Comparison of ENCODE assay signal across 20 cellular contexts in the genomic region with DNA sequence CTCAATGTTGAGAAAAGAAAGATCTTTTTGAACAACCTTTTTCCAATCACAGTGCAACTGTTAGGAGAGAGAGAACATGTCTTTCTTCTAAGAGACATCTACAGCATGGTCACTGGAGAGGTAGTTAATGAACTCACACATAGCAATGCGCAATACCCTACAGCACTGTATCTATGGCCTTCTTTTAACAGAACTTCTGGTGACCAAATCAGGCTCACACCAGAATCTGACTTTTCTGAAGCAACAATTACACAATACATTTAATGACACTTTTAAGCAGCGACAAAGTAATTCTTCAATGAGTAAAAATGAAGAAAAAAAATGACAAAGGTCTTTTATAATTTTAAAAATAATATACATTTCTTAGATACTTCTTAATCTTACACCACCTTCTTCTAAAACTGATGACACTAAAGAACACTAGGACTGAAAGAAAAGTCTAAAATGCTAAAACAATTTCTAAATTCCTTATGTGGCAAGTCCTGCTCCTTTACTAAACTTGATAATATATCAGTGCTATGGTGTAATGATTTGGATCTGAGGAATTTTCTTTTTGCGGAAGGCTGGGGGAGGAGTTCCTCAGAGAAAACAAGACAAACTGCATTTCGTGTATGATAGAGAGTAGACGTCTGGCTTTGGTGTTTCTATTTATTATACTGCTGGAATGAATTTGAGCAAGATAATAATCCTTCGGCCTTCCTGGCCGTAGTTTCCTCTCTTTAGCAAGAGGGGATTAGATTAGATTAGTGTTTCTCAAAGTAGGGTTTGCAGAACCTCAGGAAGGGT.
DNase-seq lines count a peak whose midpoint lies in the region; ATAC-seq and TF ChIP-seq lines count a peak whose summit lies in the region.
"Had no signal": no experiment of that assay in that cellular context is flagged by ENCODE, and none has a peak within 500 bp of the region (broad histone marks: within the 10 kb centered on the region; RNA-seq: fewer than 3 reads in every experiment).

No MANE protein-coding gene starts in this region.

- H2BK12ac ChIP-seq in mesenchymal stem cell (ENCODE audit: low read length in 2 of 2), result peak overlapping the region in 1 of 2 experiments; percentile 94

- H3K4me3 ChIP-seq in cardiac fibroblast (replicated peaks in 1 of 2; ENCODE audit: low read depth in 2 of 2, low read length in 2 of 2), result no peak overlapping the region
- no peak overlapping the region for H3K4me3 ChIP-seq in mesenchymal stem cell (ENCODE audit: insufficient read depth in 1 of 2, low read depth in 1 of 2, low read length in 2 of 2)
- no peak overlapping the region for H3K4me3 ChIP-seq in aorta (ENCODE audit: low read length in 2 of 2)
- H3K4me3 ChIP-seq: BLaER1 treated with 17β-estradiol and CSF1 and Interleukin-3, amounts not matched to agents 10 nM and 100 nM; left lung; thyroid gland had no signal

- no peak for TF ChIP-seq CTCF in cardiac fibroblast (IDR thresholded peaks at IDR 0.05; ENCODE audit: low read depth, low read length)

- H3K79me1 ChIP-seq in mesenchymal stem cell (replicated peaks; ENCODE audit: low read length, poor library complexity, severe bottlenecking), result no peaks in the 10 kb centered on the region

- no peak overlapping the region for H3K14ac ChIP-seq in mesenchymal stem cell (ENCODE audit: low read length in 2 of 2)

- no peak overlapping the region for H3K23ac ChIP-seq in mesenchymal stem cell (ENCODE audit: low read length in 2 of 2)

- H2AK5ac ChIP-seq in mesenchymal stem cell (ENCODE audit: low read length, severe bottlenecking), result no peak overlapping the region

- H2AFZ ChIP-seq in mesenchymal stem cell (ENCODE audit: low read depth, low read length), result no peak overlapping the region

- H4K8ac ChIP-seq in mesenchymal stem cell (ENCODE audit: low read length), result no peak overlapping the region

- H3K36me3 ChIP-seq in mesenchymal stem cell (ENCODE audit: control insufficient read depth in 1 of 2, insufficient read depth in 2 of 2, low read depth in 1 of 2, low read length in 2 of 2), result peaks cover 0 to 4% of the 10 kb centered on the region in 2 experiments
- no peaks in the 10 kb centered on the region for H3K36me3 ChIP-seq in aorta (ENCODE audit: control insufficient read depth in 1 of 2, insufficient read depth in 2 of 2, low read length in 1 of 2)
- H3K36me3 ChIP-seq: thyroid gland had no signal

- intact Hi-C loops in aorta (cut with DNase I), result no loop called here

- no peaks in the 10 kb centered on the region for H3K27me3 ChIP-seq in mesenchymal stem cell (ENCODE audit: control insufficient read depth in 1 of 2, insufficient read depth in 1 of 2, low read length in 2 of 2)
- H3K27me3 ChIP-seq in aorta (ENCODE audit: control insufficient read depth in 1 of 2, insufficient read depth in 2 of 2, low read length in 1 of 2), result no peaks in the 10 kb centered on the region
- H3K27me3 ChIP-seq: BLaER1 treated with 17β-estradiol and CSF1 and Interleukin-3, amounts not matched to agents 10 nM and 100 nM; left lung; thyroid gland had no signal

- 51% methylated on average over 6 of the region's 7 CpGs for WGBS in mesenchymal stem cell
- 29 to 32% methylated on average over 7 of the region's 7 CpGs for WGBS in aorta, 2 donors

- H3K9me3 ChIP-seq in mesenchymal stem cell (ENCODE audit: control insufficient read depth, low read length) (no peaks in the 10 kb centered on the region), aorta (ENCODE audit: control insufficient read depth, low read length) (no peaks in the 10 kb centered on the region)
- H3K9me3 ChIP-seq: BLaER1 treated with 17β-estradiol and CSF1 and Interleukin-3, amounts not matched to agents 10 nM and 100 nM; left lung; thyroid gland had no signal

- peak overlapping the region in 1 of 2 experiments; percentile 39 for H3K18ac ChIP-seq in mesenchymal stem cell (ENCODE audit: low read depth in 1 of 2, low read length in 2 of 2)

- no peak overlapping the region for H3K4ac ChIP-seq in mesenchymal stem cell (ENCODE audit: low read depth in 1 of 2, low read length in 2 of 2)

- H2BK15ac ChIP-seq in mesenchymal stem cell (ENCODE audit: low read depth, poor library complexity, severe bottlenecking), result no peak overlapping the region

- H3K27ac ChIP-seq in mesenchymal stem cell (ENCODE audit: low read length, poor library complexity, severe bottlenecking), result no peak overlapping the region
- no peak overlapping the region for H3K27ac ChIP-seq in aorta (ENCODE audit: low read depth in 1 of 2, low read length in 2 of 2)
- H3K27ac ChIP-seq: 22Rv1; BLaER1 treated with 17β-estradiol and CSF1 and Interleukin-3, amounts not matched to agents 10 nM and 100 nM; thyroid gland had no signal

- peak overlapping the region; percentile 49 for H3K9ac ChIP-seq in mesenchymal stem cell (ENCODE audit: low read length)
- H3K9ac ChIP-seq: BLaER1 treated with 17β-estradiol and CSF1 and Interleukin-3, amounts not matched to agents 10 nM and 100 nM had no signal

- ATAC-seq in aorta (ENCODE audit: low FRiP score) (peak; percentile 62), GM18858 (IDR thresholded peaks at IDR 0.05; ENCODE audit: unreplicated experiment) (no peak)
- ATAC-seq: activated CD4-positive, CD25-positive, alpha-beta regulatory T cell treated with anti-CD3 and anti-CD28 coated beads, Interleukin-2, amount 50 U/mL, for 24 hours; HCT116; left lung had no signal

- H3K4me2 ChIP-seq in mesenchymal stem cell (ENCODE audit: low read length, poor library complexity, severe bottlenecking), result no peak overlapping the region
- H3K4me2 ChIP-seq: BLaER1 treated with 17β-estradiol and CSF1 and Interleukin-3, amounts not matched to agents 10 nM and 100 nM had no signal

- peak overlapping the region; percentile 49 for H2BK120ac ChIP-seq in mesenchymal stem cell (ENCODE audit: low read depth, low read length)

- H2BK5ac ChIP-seq in mesenchymal stem cell (ENCODE audit: low read depth, low read length, poor library complexity, severe bottlenecking), result no peak overlapping the region

- in situ Hi-C loops in ACHN (cut with HindIII; ENCODE audit: low pct_ligation_motif_present, low pct_unique_long_range_greater_than_20kb, low sequenced_read_pairs), result no loop called here

- H3K4me1 ChIP-seq in mesenchymal stem cell (ENCODE audit: control insufficient read depth, insufficient read depth, low read depth, low read length) (no peaks in the 10 kb centered on the region), aorta (ENCODE audit: control insufficient read depth in 1 of 2, insufficient read depth in 2 of 2, low read length in 2 of 2) (no peaks in the 10 kb centered on the region)

- DNase-seq in SKM-1 treated with dmso at 0.1 percent for 144 hours (lab: John Stamatoyannopoulos, UW; ENCODE audit: unreplicated experiment) (peak; percentile 0), SKM-1 (lab: John Stamatoyannopoulos, UW; ENCODE audit: unreplicated experiment) (no peak), cardiac fibroblast (ENCODE audit: low read depth in 2 of 2) (peak; percentile 18 to 65), mesenchymal stem cell (peak; percentile 38), aorta (no peak), EL (no peak), ACHN (no peak)
- DNase-seq: activated T-cell treated with anti-CD3 and anti-CD28 coated beads, Interleukin-2, amount 50 U/mL, for 48 hours; GDM1; glutamatergic neuron; left lung; NCI-H1417 treated with DMSO at 0.1 percent for 48 hours; NCI-H526 treated with DMSO at 0.1 percent for 48 hours; T1000; thyroid gland had no signal

- no peak overlapping the region for H4K91ac ChIP-seq in mesenchymal stem cell (ENCODE audit: low read length)

Comparison
In these comparisons a context has a peak if more than half of its experiments do, and no peak if none do; other contexts are left out.
1. DNase-seq: peak in SKM-1 treated with dmso at 0.1 percent for 144 hours (single experiment), cardiac fibroblast (2 of 2) and mesenchymal stem cell (single experiment); none in SKM-1 (single experiment), aorta (0 of 2), EL (single experiment) and ACHN (single experiment).